In the genomic region with DNA sequence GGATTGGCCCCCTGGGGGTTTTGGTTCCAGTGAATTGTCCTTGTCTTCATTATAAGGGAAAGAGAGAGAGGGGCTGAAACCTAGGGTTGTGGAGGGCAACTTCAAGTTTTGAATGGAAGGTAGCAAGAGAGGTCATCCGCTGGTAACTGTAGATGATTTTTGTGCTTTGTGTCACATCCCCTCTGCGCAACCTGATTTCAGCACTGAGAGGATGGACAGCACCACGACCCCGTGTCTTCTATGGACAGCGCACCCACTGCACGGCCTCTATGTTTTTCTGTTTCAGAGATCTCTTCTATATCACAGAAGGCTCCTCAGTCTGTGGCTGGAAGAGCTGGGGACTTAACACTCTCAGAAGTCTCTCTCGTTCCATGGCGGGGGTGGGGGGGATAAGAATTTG, we compare ENCODE assay signal across 13 cellular contexts.
A peak's percentile ranks its signal among the peaks of the same experiment; 100 is the strongest.
DNase-seq lines count a peak whose midpoint lies in the region; ATAC-seq and TF ChIP-seq lines count a peak whose summit lies in the region.
"Had no signal": no experiment of that assay in that cellular context is flagged by ENCODE, and none has a peak within 500 bp of the region (broad histone marks: within the 10 kb centered on the region; RNA-seq: fewer than 3 reads in every experiment).

No MANE protein-coding gene starts in this region.

- no peak overlapping the region for H3K4me3 Mint-ChIP-seq in activated CD8-positive, alpha-beta memory T cell treated with anti-CD3 and anti-CD28 coated beads, Interleukin-2, amount 10 ng/mL, durations not matched to agents 7 days and 5 days
- H3K4me3 Mint-ChIP-seq in activated naive CD8-positive, alpha-beta T cell treated with anti-CD3 and anti-CD28 coated beads, Interleukin-2, amount 50 U/mL, for 24 hours, result no peak overlapping the region
- no peak overlapping the region for H3K4me3 Mint-ChIP-seq in mesothelial cell of epicardium

- peaks cover 10% of the 10 kb centered on the region for H3K4me1 Mint-ChIP-seq in activated CD8-positive, alpha-beta memory T cell treated with anti-CD3 and anti-CD28 coated beads, Interleukin-2, amount 10 ng/mL, durations not matched to agents 7 days and 5 days
- H3K4me1 Mint-ChIP-seq in activated naive CD8-positive, alpha-beta T cell treated with anti-CD3 and anti-CD28 coated beads, Interleukin-2, amount 50 U/mL, for 24 hours, result no peaks in the 10 kb centered on the region
- no peaks in the 10 kb centered on the region for H3K4me1 Mint-ChIP-seq in mesothelial cell of epicardium

- no peak for ATAC-seq in activated CD8-positive, alpha-beta memory T cell treated with anti-CD3 and anti-CD28 coated beads, Interleukin-2, amount 10 ng/mL, durations not matched to agents 7 days and 5 days
- ATAC-seq in activated naive CD8-positive, alpha-beta T cell treated with anti-CD3 and anti-CD28 coated beads, Interleukin-2, amount 50 U/mL, for 24 hours, result no peak
- no peak for ATAC-seq in esophagus mucosa
- ATAC-seq: heart left ventricle, mucosa of descending colon had no signal

- H3K36me3 Mint-ChIP-seq in activated CD8-positive, alpha-beta memory T cell treated with anti-CD3 and anti-CD28 coated beads, Interleukin-2, amount 10 ng/mL, durations not matched to agents 7 days and 5 days, result no peaks in the 10 kb centered on the region
- H3K36me3 Mint-ChIP-seq in activated naive CD8-positive, alpha-beta T cell treated with anti-CD3 and anti-CD28 coated beads, Interleukin-2, amount 50 U/mL, for 24 hours (ENCODE audit: low read depth), result no peaks in the 10 kb centered on the region
- H3K36me3 Mint-ChIP-seq in mesothelial cell of epicardium, result no peaks in the 10 kb centered on the region

- TF ChIP-seq CTCF in mesothelial cell of epicardium (IDR thresholded peaks at IDR 0.05; ENCODE audit: unreplicated experiment), result no peak

- no peak overlapping the region for H3K27ac Mint-ChIP-seq in activated CD8-positive, alpha-beta memory T cell treated with anti-CD3 and anti-CD28 coated beads, Interleukin-2, amount 10 ng/mL, durations not matched to agents 7 days and 5 days
- no peak overlapping the region for H3K27ac Mint-ChIP-seq in activated naive CD8-positive, alpha-beta T cell treated with anti-CD3 and anti-CD28 coated beads, Interleukin-2, amount 50 U/mL, for 24 hours
- H3K27ac Mint-ChIP-seq in mesothelial cell of epicardium, result no peak overlapping the region

- CTCF ChIA-PET in activated CD8-positive, alpha-beta memory T cell treated with anti-CD3 and anti-CD28 coated beads, Interleukin-2, amount 10 ng/mL, durations not matched to agents 7 days and 5 days (lab: Charles Lee), result no interaction called here

- peak; percentile 44 for DNase-seq in activated CD8-positive, alpha-beta memory T cell treated with anti-CD3 and anti-CD28 coated beads, Interleukin-2, amount 10 ng/mL, durations not matched to agents 7 days and 5 days
- DNase-seq in activated CD8-positive, alpha-beta memory T cell treated with anti-CD3 and anti-CD28 coated beads for 24 hours, result no peak
- peak; percentile 14 for DNase-seq in KBM-7
- DNase-seq in activated naive CD8-positive, alpha-beta T cell treated with anti-CD3 and anti-CD28 coated beads, Interleukin-2, amount 50 U/mL, for 24 hours, result peak; percentile 12
- peak; percentile 28 to 61 for DNase-seq in mesothelial cell of epicardium (ENCODE audit: low spot score in 2 of 2, unreplicated experiment in 2 of 2)
- no peak for DNase-seq in kidney glomerular epithelial cell (lab: John Stamatoyannopoulos, UW)
- no peak for DNase-seq in H4 (ENCODE audit: low spot score)
- DNase-seq: activated naive CD4-positive, alpha-beta T cell treated with anti-CD3 and anti-CD28 coated beads, Interleukin-2, amount 50 U/mL, for 16 hours; heart left ventricle; NCI-H2029 treated with DMSO at 0.1 percent for 48 hours; WERI-Rb-1 had no signal

- no peaks in the 10 kb centered on the region for H3K9me3 Mint-ChIP-seq in activated CD8-positive, alpha-beta memory T cell treated with anti-CD3 and anti-CD28 coated beads, Interleukin-2, amount 10 ng/mL, durations not matched to agents 7 days and 5 days (ENCODE audit: low read depth)
- H3K9me3 Mint-ChIP-seq in activated naive CD8-positive, alpha-beta T cell treated with anti-CD3 and anti-CD28 coated beads, Interleukin-2, amount 50 U/mL, for 24 hours, result no peaks in the 10 kb centered on the region
- no peaks in the 10 kb centered on the region for H3K9me3 Mint-ChIP-seq in mesothelial cell of epicardium

- in situ Hi-C loops in KBM-7 (cut with MboI; ENCODE audit: low pct_unique_long_range_greater_than_20kb, low sequenced_read_pairs), result no loop called here

- peaks cover 3% of the 10 kb centered on the region for H3K27me3 Mint-ChIP-seq in activated CD8-positive, alpha-beta memory T cell treated with anti-CD3 and anti-CD28 coated beads, Interleukin-2, amount 10 ng/mL, durations not matched to agents 7 days and 5 days
- H3K27me3 Mint-ChIP-seq in activated naive CD8-positive, alpha-beta T cell treated with anti-CD3 and anti-CD28 coated beads, Interleukin-2, amount 50 U/mL, for 24 hours, result peaks cover 22% of the 10 kb centered on the region
- H3K27me3 Mint-ChIP-seq in mesothelial cell of epicardium (ENCODE audit: low read depth), result peaks cover 22% of the 10 kb centered on the region

Comparison
In these comparisons a context has a peak if more than half of its experiments do, and no peak if none do; other contexts are left out.
1. DNase-seq: peak in activated CD8-positive, alpha-beta memory T cell treated with anti-CD3 and anti-CD28 coated beads, Interleukin-2, amount 10 ng/mL, durations not matched to agents 7 days and 5 days (single experiment), KBM-7 (single experiment), activated naive CD8-positive, alpha-beta T cell treated with anti-CD3 and anti-CD28 coated beads, Interleukin-2, amount 50 U/mL, for 24 hours (single experiment) and mesothelial cell of epicardium (2 of 2); none in activated CD8-positive, alpha-beta memory T cell treated with anti-CD3 and anti-CD28 coated beads for 24 hours (single experiment), kidney glomerular epithelial cell (single experiment) and H4 (single experiment).